In genomic region chr18:50143891-50144290, GRCh38 we compare ENCODE assay signal across 20 cellular contexts. TPM values are rescaled to one million over a fixed set of nuclear protein-coding genes. Genes with fewer than 3 reads are reported as not detected.
"Had no signal": no experiment of that assay in that cellular context is flagged by ENCODE, and none has a peak within 500 bp of the region (broad histone marks: within the 10 kb centered on the region; RNA-seq: fewer than 3 reads in every experiment).

No MANE protein-coding gene starts in this region.

- H3K4me3 Mint-ChIP-seq: activated naive CD8-positive, alpha-beta T cell; activated T-helper 1 cell treated with anti-CD3 and anti-CD28 coated beads, Interleukin-12 subunit alpha, Interleukin-12 subunit beta, Interleukin-2, Interleukin-4 antibody, amounts not matched to agents 30 ng/mL and 10 ng/mL and 1 ng/mL, durations not matched to agents 14 hours and 24 hours and 36 hours; effector memory CD8-positive, alpha-beta T cell; memory B cell; naive thymus-derived CD4-positive, alpha-beta T cell; neural progenitor cell; stimulated activated naive CD8-positive, alpha-beta T cell treated with anti-CD3 and anti-CD28 coated beads, Interleukin-15, amount 100 ng/mL, for 72 hours had no signal

- H3K4me1 ChIP-seq: neural progenitor cell, prostate gland, vagina had no signal

- ATAC-seq: effector memory CD8-positive, alpha-beta T cell; left ventricle myocardium superior; naive thymus-derived CD4-positive, alpha-beta T cell; right cardiac atrium; stimulated activated naive CD8-positive, alpha-beta T cell treated with anti-CD3 and anti-CD28 coated beads, Interleukin-15, amount 100 ng/mL, for 72 hours had no signal

- H3K36me3 Mint-ChIP-seq: activated naive CD8-positive, alpha-beta T cell; memory B cell; naive thymus-derived CD4-positive, alpha-beta T cell had no signal

- H3K36me3 ChIP-seq: cardiac muscle cell, neural progenitor cell, prostate gland, suprapubic skin, transverse colon, vagina had no signal

- H3K27me3 ChIP-seq: cardiac muscle cell, neural progenitor cell, suprapubic skin, transverse colon, vagina had no signal

- H3K27ac ChIP-seq: cardiac muscle cell, neural progenitor cell, prostate gland, suprapubic skin, vagina had no signal

- H3K9me3 Mint-ChIP-seq: activated T-helper 1 cell treated with anti-CD3 and anti-CD28 coated beads, Interleukin-12 subunit alpha, Interleukin-12 subunit beta, Interleukin-2, Interleukin-4 antibody, amounts not matched to agents 30 ng/mL and 10 ng/mL and 1 ng/mL, durations not matched to agents 14 hours and 24 hours and 36 hours; effector memory CD8-positive, alpha-beta T cell; neural progenitor cell had no signal

- H3K4me1 Mint-ChIP-seq: memory B cell; naive thymus-derived CD4-positive, alpha-beta T cell; neural progenitor cell; stimulated activated naive CD8-positive, alpha-beta T cell treated with anti-CD3 and anti-CD28 coated beads, Interleukin-15, amount 100 ng/mL, for 72 hours had no signal

- H3K9ac ChIP-seq: neural progenitor cell had no signal

- H3K27ac Mint-ChIP-seq: activated naive CD8-positive, alpha-beta T cell; activated T-helper 1 cell treated with anti-CD3 and anti-CD28 coated beads, Interleukin-12 subunit alpha, Interleukin-12 subunit beta, Interleukin-2, Interleukin-4 antibody, amounts not matched to agents 30 ng/mL and 10 ng/mL and 1 ng/mL, durations not matched to agents 14 hours and 24 hours and 36 hours; effector memory CD8-positive, alpha-beta T cell; memory B cell; naive thymus-derived CD4-positive, alpha-beta T cell; neural progenitor cell; stimulated activated naive CD8-positive, alpha-beta T cell treated with anti-CD3 and anti-CD28 coated beads, Interleukin-15, amount 100 ng/mL, for 72 hours had no signal

- H3K4me3 ChIP-seq: cardiac muscle cell, neural progenitor cell, prostate gland, suprapubic skin, transverse colon, vagina had no signal

- DNase-seq: activated CD4-positive, alpha-beta T cell treated with anti-CD3 and anti-CD28 coated beads, Interleukin-2, amount 50 U/mL, for 48 hours; activated gamma-delta T cell treated with Interleukin-2 at 50 U/mL for 16 hours; effector memory CD8-positive, alpha-beta T cell; foreskin melanocyte; kidney; left ventricle myocardium superior; naive thymus-derived CD4-positive, alpha-beta T cell; right cardiac atrium; stimulated activated CD4-positive, alpha-beta T cell treated with anti-CD3 and anti-CD28 coated beads, Interleukin-15, amount 100 ng/mL, for 24 hours; stimulated activated CD4-positive, alpha-beta T cell treated with anti-CD3 and anti-CD28 coated beads, Interleukin-4, amount 100 ng/mL, for 1 hour; stimulated activated naive CD8-positive, alpha-beta T cell treated with anti-CD3 and anti-CD28 coated beads, Interleukin-15, amount 100 ng/mL, for 72 hours; transverse colon had no signal

- H3K9me3 ChIP-seq: prostate gland, suprapubic skin, transverse colon, vagina had no signal

RNA-seq across cellular contexts. Expression of gene MYO5B, which starts 51.1 kb away (rescaled TPM):
- total RNA-seq: activated T-helper 1 cell treated with anti-CD3 and anti-CD28 coated beads, Interleukin-12 subunit alpha, Interleukin-12 subunit beta, Interleukin-2, Interleukin-4 antibody, amounts not matched to agents 30 ng/mL and 10 ng/mL and 1 ng/mL, durations not matched to agents 14 hours and 24 hours and 36 hours; naive thymus-derived CD4-positive, alpha-beta T cell had no signal
